Comparison of ENCODE assay signal across 11 cellular contexts in genomic region chr1:204041803-204042505, GRCh38. TPM values are rescaled to one million over a fixed set of nuclear protein-coding genes. Genes with fewer than 3 reads are reported as not detected.
DNase-seq lines count a peak whose midpoint lies in the region; ATAC-seq, FAIRE-seq and TF ChIP-seq lines count a peak whose summit lies in the region.
"Had no signal": no experiment of that assay in that cellular context is flagged by ENCODE, and none has a peak within 500 bp of the region (broad histone marks: within the 10 kb centered on the region; RNA-seq: fewer than 3 reads in every experiment).

No MANE protein-coding gene starts in this region.

- TF ChIP-seq POLR2A in HepG2 (IDR thresholded peaks at IDR 0.05; ENCODE audit: insufficient read depth in 1 of 2, low read depth in 2 of 2, low read length in 2 of 2) = no peak
- no peak for TF ChIP-seq POLR2A in right lobe of liver (IDR thresholded peaks at IDR 0.05)

- intact Hi-C loops in HepG2 (cut with micrococcal nuclease; ENCODE audit: unreplicated experiment) = no loop called here
- intact Hi-C loops in right lobe of liver (cut with DNase I) = no loop called here
- intact Hi-C loops in aorta (cut with DNase I) = no loop called here

- no peak for FAIRE-seq in HepG2 (lab: Jason Lieb, UNC)
- FAIRE-seq: colon had no signal

- TF ChIP-seq RAD21 in HepG2 (CRISPR knock-in tag; IDR thresholded peaks at IDR 0.05) = no peak

- no peak overlapping the region for H2AFZ ChIP-seq in HepG2 (ENCODE audit: low read length)

- WGBS in HepG2 (ENCODE audit: low lambda C conversion rate) = 4% methylated on average over 6 of the region's 10 CpGs
- WGBS in right lobe of liver (ENCODE audit: insufficient coverage, low coverage, low lambda C conversion rate, missing lambda C conversion rate) = 68% methylated on average over 3 of the region's 10 CpGs
- WGBS in aorta, 2 donors = 51 to 53% methylated on average over 10 of the region's 10 CpGs

- H3K4me2 ChIP-seq in HepG2 (ENCODE audit: low read depth, low read length) = peak overlapping the region; percentile 68

- in situ Hi-C loops in HepG2 (cut with HindIII; ENCODE audit: extremely low pct_ligation_motif_present, low pct_unique_long_range_greater_than_20kb) = no loop called here

- no peak overlapping the region for H3K9ac ChIP-seq in HepG2 (ENCODE audit: insufficient read depth, low read depth, low read length)

- H3K9me3 ChIP-seq in HepG2 (ENCODE audit: low read length) (no peaks in the 10 kb centered on the region), right lobe of liver (no peaks in the 10 kb centered on the region), aorta (ENCODE audit: control insufficient read depth, low read length) (no peaks in the 10 kb centered on the region)

- H3K4me3 ChIP-seq in HepG2 (replicated peaks in 1 of 3; ENCODE audit: insufficient read depth in 1 of 3, low read depth in 2 of 3, low read length in 3 of 3) (no peak overlapping the region), right lobe of liver (no peak overlapping the region), aorta (ENCODE audit: low read length in 2 of 2) (no peak overlapping the region)

- H3K36me3 ChIP-seq in HepG2 (replicated peaks in 1 of 2; ENCODE audit: control insufficient read depth in 1 of 2, insufficient read depth in 2 of 2, low read length in 2 of 2) (no peaks in the 10 kb centered on the region), right lobe of liver (no peaks in the 10 kb centered on the region), aorta (ENCODE audit: control insufficient read depth in 1 of 2, insufficient read depth in 2 of 2, low read length in 1 of 2) (no peaks in the 10 kb centered on the region)

- DNase-seq in HepG2 (ENCODE audit: low spot score) = no peak
- DNase-seq in right lobe of liver = no peak
- DNase-seq in fibroblast of the conjunctiva (ENCODE audit: low read depth) = peak; percentile 21
- no peak for DNase-seq in omental fat pad (ENCODE audit: low spot score)
- DNase-seq in aorta = no peak
- no peak for DNase-seq in putamen (ENCODE audit: low spot score)
- no peak for DNase-seq in NK-92 (lab: John Stamatoyannopoulos, UW; ENCODE audit: unreplicated experiment)
- DNase-seq: activated gamma-delta T cell, NCI-H2107 had no signal

- POLR2A ChIA-PET in HepG2 (lab: Yijun Ruan, JAX) = no interaction called here

- TF ChIP-seq CTCF in HepG2 (CRISPR knock-in tag; IDR thresholded peaks at IDR 0.05) (no peak), right lobe of liver (IDR thresholded peaks at IDR 0.05) (no peak), omental fat pad (IDR thresholded peaks at IDR 0.05) (no peak)

- ATAC-seq in HepG2 (peak; percentile 34), right lobe of liver (no peak), omental fat pad (ENCODE audit: low FRiP score) (peak; percentile 62), aorta (ENCODE audit: low FRiP score) (peak; percentile 56), GM18858 (IDR thresholded peaks at IDR 0.05; ENCODE audit: unreplicated experiment) (no peak)

- H4K20me1 ChIP-seq in HepG2 (ENCODE audit: insufficient read depth, low read length) = no peaks in the 10 kb centered on the region

- CTCF ChIA-PET in HepG2 (lab: Yijun Ruan, JAX; ENCODE audit: low intra/inter-chr PET ratio, low total read pairs) = no interaction called here

- H3K27me3 ChIP-seq in HepG2 (ENCODE audit: control insufficient read depth in 1 of 2, insufficient read depth in 2 of 2, low read length in 2 of 2) (peaks cover 0 to 17% of the 10 kb centered on the region in 2 experiments; a peak in 2 of 5 replicates), right lobe of liver (no peaks in the 10 kb centered on the region), aorta (ENCODE audit: control insufficient read depth in 1 of 2, insufficient read depth in 2 of 2, low read length in 1 of 2) (no peaks in the 10 kb centered on the region)

- no peaks in the 10 kb centered on the region for H3K79me2 ChIP-seq in HepG2 (ENCODE audit: insufficient read depth, low read length)

- TF ChIP-seq EP300 in HepG2 (IDR thresholded peaks at IDR 0.05; ENCODE audit: low read depth in 2 of 2, low read length in 2 of 2) (no peak), HepG2 (CRISPR knock-in tag; IDR thresholded peaks at IDR 0.05; ENCODE audit: borderline replicate concordance) (no peak)

- H3K4me1 ChIP-seq in HepG2 (ENCODE audit: insufficient read depth, low read length) = peaks cover 16% of the 10 kb centered on the region
- no peaks in the 10 kb centered on the region for H3K4me1 ChIP-seq in right lobe of liver
- no peaks in the 10 kb centered on the region for H3K4me1 ChIP-seq in aorta (ENCODE audit: control insufficient read depth in 1 of 2, insufficient read depth in 2 of 2, low read length in 2 of 2)

- BruUV-seq in HepG2 (replicated peaks; lab: Mats Ljungman, UMichigan) = no TSS peak

- H3K27ac ChIP-seq in HepG2 (ENCODE audit: extremely low read length, insufficient read depth, low read length) (no peak overlapping the region), right lobe of liver (no peak overlapping the region), aorta (ENCODE audit: low read depth in 1 of 2, low read length in 2 of 2) (no peak overlapping the region)

TF ChIP-seq in HepG2, 621 proteins besides CTCF, POLR2A, EP300 and RAD21:
- TF ChIP-seq GPN1 (CRISPR knock-in tag; IDR thresholded peaks at IDR 0.05; ENCODE audit: borderline replicate concordance) (no peak), BRCA1 (CRISPR knock-in tag; IDR thresholded peaks at IDR 0.05) (no peak), SMYD3 (CRISPR knock-in tag; IDR thresholded peaks at IDR 0.05) (no peak), RBM39 (IDR thresholded peaks at IDR 0.05; ENCODE audit: low read depth, low read length, poor library complexity, severe bottlenecking) (no peak), HDAC2 (CRISPR knock-in tag; IDR thresholded peaks at IDR 0.05) (no peak), MXD3 (CRISPR knock-in tag; IDR thresholded peaks at IDR 0.05) (no peak), ZNF513 (CRISPR knock-in tag; conservative IDR thresholded peaks at IDR 0.05) (no peak)

RNA-seq across cellular contexts. Expression of gene SOX13, which starts 31.0 kb away (rescaled TPM):
- total RNA-seq in HepG2 (2016; rRNA removed; fragmentation: Illumina TruSeq; extraction: Trizol) (9.3 and 13.3 TPM in 2 replicates), right lobe of liver (10 to 100 TPM; 12.5 to 29.1 (median 17.1) TPM), omental fat pad (10 to 100 TPM; 10.8 to 52.0 (median 18.7) TPM), aorta (10 to 100 TPM; 40.9 to 52.8 TPM)
- 19.4 and 23.0 TPM in 2 replicates for total RNA-seq in HepG2 (2016; cell fraction: cytosol; rRNA removed; fragmentation: Illumina TruSeq; extraction: Trizol; ENCODE audit: low read depth)
- total RNA-seq in HepG2 (2016; cell fraction: insoluble cytoplasmic fraction; rRNA removed; fragmentation: Illumina TruSeq; extraction: Trizol) = 9.5 and 12.4 TPM in 2 replicates
- total RNA-seq in HepG2 (2016; cell fraction: membrane; rRNA removed; fragmentation: Illumina TruSeq; extraction: Trizol) = 7.5 and 8.0 TPM in 2 replicates
- total RNA-seq in HepG2 (2016; cell fraction: nucleus; rRNA removed; fragmentation: Illumina TruSeq; extraction: Trizol) = 11.8 and 12.5 TPM in 2 replicates
- polyA plus RNA-seq in HepG2 (2011; rRNA removed) (15.8 and 19.0 TPM in 2 replicates), aorta (10 to 100 TPM in 1 of 2 donors, 1 to 10 TPM in 1; 9.6 to 16.3 TPM)
- 11.5 and 12.7 TPM in 2 replicates for polyA plus RNA-seq in HepG2 (2011; cell fraction: cytosol; rRNA removed)
- polyA plus RNA-seq in HepG2 (2011; cell fraction: nucleus; rRNA removed) = 51.5 and 56.0 TPM in 2 replicates
- 12.2 and 14.5 TPM in 2 replicates for polyA plus RNA-seq in HepG2 (2012)
- polyA plus RNA-seq in HepG2 (2016; cell fraction: cytosol; fragmentation: Illumina TruSeq; extraction: Trizol; ENCODE audit: low read depth) = 1.2 and 1.3 TPM in 2 replicates
- 12.0 and 16.7 TPM in 2 replicates for polyA plus RNA-seq in HepG2 (2016; cell fraction: insoluble cytoplasmic fraction; fragmentation: Illumina TruSeq; extraction: Trizol; ENCODE audit: low read depth)
- polyA plus RNA-seq in HepG2 (2016; cell fraction: membrane; fragmentation: Illumina TruSeq; extraction: Trizol; ENCODE audit: low read depth) = 3.4 and 3.9 TPM in 2 replicates
- 29.9 and 34.7 TPM in 2 replicates for polyA plus RNA-seq in HepG2 (2016; cell fraction: nucleus; fragmentation: Illumina TruSeq; extraction: Trizol; ENCODE audit: insufficient read depth, low read depth)
- 50.6 and 65.9 TPM in 2 replicates for polyA minus RNA-seq in HepG2 (2011; rRNA and poly(A)+ RNA removed; ENCODE audit: low replicate concordance)
- polyA minus RNA-seq in HepG2 (2011; cell fraction: cytosol; rRNA and poly(A)+ RNA removed) = 12.0 and 12.7 TPM in 2 replicates
- polyA minus RNA-seq in HepG2 (2011; cell fraction: nucleus; rRNA and poly(A)+ RNA removed) = 40.8 and 41.1 TPM in 2 replicates

Comparison
In these comparisons a context has a peak if more than half of its experiments do, and no peak if none do; other contexts are left out.
1. ATAC-seq: peak in HepG2 (single experiment), omental fat pad (single experiment) and aorta (single experiment); none in right lobe of liver (0 of 4) and GM18858 (single experiment).